Comparison of ENCODE assay signal across 10 cellular contexts in genomic region chr10:6062101-6062771, GRCh38. TPM values are rescaled to one million over a fixed set of nuclear protein-coding genes. Genes with fewer than 3 reads are reported as not detected.
DNase-seq lines count a peak whose midpoint lies in the region; ATAC-seq lines count a peak whose summit lies in the region.
"Had no signal": no experiment of that assay in that cellular context is flagged by ENCODE, and none has a peak within 500 bp of the region (broad histone marks: within the 10 kb centered on the region; RNA-seq: fewer than 3 reads in every experiment).

Gene IL2RA, minus strand, starts transcription at chr10:6062367. Its CDS starts 216 bp downstream, at chr10:6062151.

- no peaks in the 10 kb centered on the region for H3K27me3 Mint-ChIP-seq in activated CD4-positive, alpha-beta T cell treated with anti-CD3 and anti-CD28 coated beads, Interleukin-2, amount 10 ng/mL, durations not matched to agents 7 days and 5 days

- peak within 1 kb of the TSS; percentile 92 for H3K27ac Mint-ChIP-seq in activated CD4-positive, alpha-beta T cell treated with anti-CD3 and anti-CD28 coated beads, Interleukin-2, amount 10 ng/mL, durations not matched to agents 7 days and 5 days

- POLR2A ChIA-PET in activated CD4-positive, alpha-beta T cell treated with anti-CD3 and anti-CD28 coated beads, Interleukin-2, amount 10 ng/mL, durations not matched to agents 7 days and 5 days (lab: Charles Lee): interaction anchor here (0.7 to 2.0 kb wide), 5 partner anchors 11 to 255 kb away, joined by 3 to 7 read pairs (median 3); no protein-coding TSS in a partner anchor

- H3K36me3 Mint-ChIP-seq in activated CD4-positive, alpha-beta T cell treated with anti-CD3 and anti-CD28 coated beads, Interleukin-2, amount 10 ng/mL, durations not matched to agents 7 days and 5 days (ENCODE audit: low read depth): peaks cover 40% of the 10 kb centered on the region

- peaks cover 75% of the 10 kb centered on the region for H3K4me1 Mint-ChIP-seq in activated CD4-positive, alpha-beta T cell treated with anti-CD3 and anti-CD28 coated beads, Interleukin-2, amount 10 ng/mL, durations not matched to agents 7 days and 5 days
- H3K4me1 Mint-ChIP-seq: neural crest cell had no signal

- no peaks in the 10 kb centered on the region for H3K9me3 Mint-ChIP-seq in activated CD4-positive, alpha-beta T cell treated with anti-CD3 and anti-CD28 coated beads, Interleukin-2, amount 10 ng/mL, durations not matched to agents 7 days and 5 days
- H3K9me3 Mint-ChIP-seq: neural crest cell had no signal

- CTCF ChIA-PET in activated CD4-positive, alpha-beta T cell treated with anti-CD3 and anti-CD28 coated beads, Interleukin-2, amount 10 ng/mL, durations not matched to agents 7 days and 5 days (lab: Charles Lee): interaction anchor here (0.5 to 2.7 kb wide), 7 partner anchors 8 to 604 kb away, joined by 3 to 9 read pairs (median 5); no protein-coding TSS in a partner anchor

- peak; percentile 68 for DNase-seq in activated CD4-positive, alpha-beta T cell treated with anti-CD3 and anti-CD28 coated beads, Interleukin-2, amount 10 ng/mL, durations not matched to agents 7 days and 5 days
- DNase-seq in effector CD8-positive, alpha-beta T cell (lab: John Stamatoyannopoulos, UW): peak; percentile 28
- peak in 2 of 3 experiments; percentile 42 to 43 for DNase-seq in stimulated activated CD4-positive, alpha-beta T cell treated with anti-CD3 and anti-CD28 coated beads, TNF-alpha, amount 100 ng/mL, for 4 hours (ENCODE audit: low read depth in 3 of 3)
- DNase-seq in superior temporal gyrus (ENCODE audit: extremely low spot score): no peak
- DNase-seq in NCI-H82 (lab: John Stamatoyannopoulos, UW): no peak
- DNase-seq: NCI-H1105 treated with DMSO at 0.1 percent for 48 hours had no signal

- peak within 1 kb of the TSS; percentile 96 for H3K4me3 Mint-ChIP-seq in activated CD4-positive, alpha-beta T cell treated with anti-CD3 and anti-CD28 coated beads, Interleukin-2, amount 10 ng/mL, durations not matched to agents 7 days and 5 days
- H3K4me3 Mint-ChIP-seq: neural crest cell had no signal

- ATAC-seq in GM18868 (IDR thresholded peaks at IDR 0.05; ENCODE audit: unreplicated experiment): peak; percentile 28
- ATAC-seq in GM19455 (IDR thresholded peaks at IDR 0.05; ENCODE audit: unreplicated experiment): no peak
- ATAC-seq in HG03175 (IDR thresholded peaks at IDR 0.05; ENCODE audit: unreplicated experiment): no peak

RNA-seq across cellular contexts. Expression of gene IL2RA, which starts in this region (rescaled TPM):
- total RNA-seq in activated CD4-positive, alpha-beta T cell treated with anti-CD3 and anti-CD28 coated beads, Interleukin-2, amount 10 ng/mL, durations not matched to agents 7 days and 5 days: 100 to 1,000 TPM; 124 to 142 TPM
- total RNA-seq: neural crest cell had no signal

Comparison
In these comparisons a context has a peak if more than half of its experiments do, and no peak if none do; other contexts are left out.
1. DNase-seq: peak in activated CD4-positive, alpha-beta T cell treated with anti-CD3 and anti-CD28 coated beads, Interleukin-2, amount 10 ng/mL, durations not matched to agents 7 days and 5 days (single experiment), effector CD8-positive, alpha-beta T cell (single experiment) and stimulated activated CD4-positive, alpha-beta T cell treated with anti-CD3 and anti-CD28 coated beads, TNF-alpha, amount 100 ng/mL, for 4 hours (2 of 3); none in superior temporal gyrus (single experiment) and NCI-H82 (single experiment).